Comparison of ENCODE assay signal across 30 cellular contexts in the genomic region with DNA sequence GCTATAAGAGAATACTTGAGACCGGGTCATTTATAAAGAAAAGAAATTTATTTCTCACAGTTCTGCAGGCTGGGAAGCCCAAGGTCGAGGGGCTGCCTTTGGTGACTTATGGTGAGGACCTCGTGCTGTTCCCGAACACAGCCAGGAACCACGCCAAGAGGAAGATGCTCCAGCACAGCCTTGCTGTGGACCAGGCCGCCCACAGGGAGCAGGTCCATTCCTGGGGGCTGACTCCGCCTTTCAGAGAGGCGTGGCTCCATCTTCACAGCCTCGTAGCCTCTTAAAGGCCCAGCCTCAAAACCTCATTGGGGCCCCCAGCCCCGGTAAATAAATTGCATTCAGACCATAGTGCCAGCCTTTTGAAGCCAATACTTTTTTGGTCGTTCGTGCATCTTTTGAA.
DNase-seq lines count a peak whose midpoint lies in the region; ATAC-seq, FAIRE-seq and TF ChIP-seq lines count a peak whose summit lies in the region.
"Had no signal": no experiment of that assay in that cellular context is flagged by ENCODE, and none has a peak within 500 bp of the region (broad histone marks: within the 10 kb centered on the region; RNA-seq: fewer than 3 reads in every experiment).

No MANE protein-coding gene starts in this region.

- H3K9me2 ChIP-seq in HCT116 (ENCODE audit: insufficient read depth) = no peaks in the 10 kb centered on the region

- TF ChIP-seq RAD21 in A549 (conservative IDR thresholded peaks at IDR 0.05 in 1 of 2, IDR thresholded peaks at IDR 0.05 in 1 of 2) (no peak), HCT116 (IDR thresholded peaks at IDR 0.05; ENCODE audit: low read depth) (no peak)

- H2AFZ ChIP-seq in HCT116 (ENCODE audit: low read depth, low read length, poor library complexity, severe bottlenecking) = no peak overlapping the region

- H3K4me3 ChIP-seq in A549 (no peak overlapping the region), HCT116 (replicated peaks in 1 of 2; ENCODE audit: low read depth in 1 of 2, low read length in 2 of 2) (no peak overlapping the region)
- H3K4me3 ChIP-seq: BLaER1 treated with 17β-estradiol and CSF1 and Interleukin-3, amounts not matched to agents 10 nM and 100 nM had no signal

- no peak overlapping the region for H3K9ac ChIP-seq in HCT116 (ENCODE audit: low read length)
- H3K9ac ChIP-seq: BLaER1 treated with 17β-estradiol and CSF1 and Interleukin-3, amounts not matched to agents 10 nM and 100 nM had no signal

- H3K27ac ChIP-seq in A549 (no peak overlapping the region), HCT116 (ENCODE audit: low read depth, low read length) (no peak overlapping the region)
- H3K27ac ChIP-seq: BLaER1 treated with 17β-estradiol and CSF1 and Interleukin-3, amounts not matched to agents 10 nM and 100 nM; HL-60 had no signal

- intact Hi-C loops in HCT116 (cut with micrococcal nuclease) = no loop called here

- no peaks in the 10 kb centered on the region for H3K4me1 ChIP-seq in A549
- no peaks in the 10 kb centered on the region for H3K4me1 ChIP-seq in HCT116 (ENCODE audit: control insufficient read depth in 1 of 2, insufficient read depth in 2 of 2, low read length in 2 of 2)

- WGBS in A549 (ENCODE audit: missing lambda C conversion rate) = 71% methylated on average over 12 of the region's 12 CpGs

- peaks cover 11 to 24% of the 10 kb centered on the region in 2 experiments for H3K36me3 ChIP-seq in HCT116 (ENCODE audit: control insufficient read depth in 1 of 2, insufficient read depth in 2 of 2, low read length in 2 of 2)

- peak overlapping the region; percentile 19 for H3K27ac Mint-ChIP-seq in activated T-helper 17 cell treated with anti-CD3 and anti-CD28 coated beads, Interleukin-2, amount 50 U/mL, for 72 hours
- H3K27ac Mint-ChIP-seq in activated T-cell treated with anti-CD3 and anti-CD28 coated beads, Interleukin-2, amount 50 U/mL, for 24 hours = no peak overlapping the region
- H3K27ac Mint-ChIP-seq: activated naive CD8-positive, alpha-beta T cell treated with anti-CD3 and anti-CD28 coated beads, Interleukin-2, amount 50 U/mL, for 24 hours; type B pancreatic cell had no signal

- H4K20me1 ChIP-seq in HCT116 (ENCODE audit: insufficient read depth) = no peaks in the 10 kb centered on the region

- H3K79me2 ChIP-seq in HCT116 (ENCODE audit: insufficient read depth, low read length) = no peaks in the 10 kb centered on the region

- H3K4me2 ChIP-seq in A549 = no peak overlapping the region
- H3K4me2 ChIP-seq in HCT116 (ENCODE audit: low read length) = no peak overlapping the region
- H3K4me2 ChIP-seq: BLaER1 treated with 17β-estradiol and CSF1 and Interleukin-3, amounts not matched to agents 10 nM and 100 nM had no signal

- no peak for TF ChIP-seq EP300 in A549 (IDR thresholded peaks at IDR 0.05)

- no peak for TF ChIP-seq POLR2A in A549 (IDR thresholded peaks at IDR 0.05; ENCODE audit: low read length)
- no peak for TF ChIP-seq POLR2A in HCT116 (IDR thresholded peaks at IDR 0.05; ENCODE audit: borderline replicate concordance, extremely low read depth, insufficient read depth, insufficient read length)

- no peaks in the 10 kb centered on the region for H3K27me3 ChIP-seq in HCT116 (ENCODE audit: insufficient read depth, low read length)
- H3K27me3 ChIP-seq: BLaER1 treated with 17β-estradiol and CSF1 and Interleukin-3, amounts not matched to agents 10 nM and 100 nM had no signal

- no peaks in the 10 kb centered on the region for H3K9me3 Mint-ChIP-seq in activated T-helper 17 cell treated with anti-CD3 and anti-CD28 coated beads, Interleukin-2, amount 50 U/mL, for 72 hours
- H3K9me3 Mint-ChIP-seq in activated T-cell treated with anti-CD3 and anti-CD28 coated beads, Interleukin-2, amount 50 U/mL, for 24 hours = no peaks in the 10 kb centered on the region
- H3K9me3 Mint-ChIP-seq: activated naive CD8-positive, alpha-beta T cell treated with anti-CD3 and anti-CD28 coated beads, Interleukin-2, amount 50 U/mL, for 24 hours; HFFc6; natural killer cell treated with Interleukin-12 subunit alpha and Interleukin-12 subunit beta and Interleukin-15 and Interleukin-18, amount 100 ng/mL, for 72 hours; type B pancreatic cell had no signal

- CTCF ChIA-PET in A549 (lab: Yijun Ruan, JAX) (no interaction called here), HCT116 (lab: Charles Lee) (no interaction called here)

- no TSS peak for BruUV-seq in HCT116 (replicated peaks; lab: Mats Ljungman, UMichigan)

- ATAC-seq in A549 (peak in 1 of 2 experiments; percentile 75; a peak in 3 of 6 replicates), HCT116 (peak; percentile 78)
- ATAC-seq in activated T-helper 17 cell treated with anti-CD3 and anti-CD28 coated beads, Interleukin-2, amount 50 U/mL, for 72 hours (replicated peaks) = no peak
- ATAC-seq: activated CD4-positive, alpha-beta T cell treated with anti-CD3 and anti-CD28 coated beads for 36 hours; activated naive CD8-positive, alpha-beta T cell treated with anti-CD3 and anti-CD28 coated beads, Interleukin-2, amount 50 U/mL, for 24 hours; left ventricle myocardium superior; natural killer cell treated with Interleukin-12 subunit alpha and Interleukin-12 subunit beta and Interleukin-15 and Interleukin-18, amount 100 ng/mL, for 72 hours had no signal

- no peaks in the 10 kb centered on the region for H3K27me3 Mint-ChIP-seq in activated T-helper 17 cell treated with anti-CD3 and anti-CD28 coated beads, Interleukin-2, amount 50 U/mL, for 72 hours
- no peaks in the 10 kb centered on the region for H3K27me3 Mint-ChIP-seq in activated T-cell treated with anti-CD3 and anti-CD28 coated beads, Interleukin-2, amount 50 U/mL, for 24 hours
- H3K27me3 Mint-ChIP-seq: activated CD4-positive, alpha-beta T cell treated with anti-CD3 and anti-CD28 coated beads for 36 hours; activated naive CD8-positive, alpha-beta T cell treated with anti-CD3 and anti-CD28 coated beads, Interleukin-2, amount 50 U/mL, for 24 hours; natural killer cell treated with Interleukin-12 subunit alpha and Interleukin-12 subunit beta and Interleukin-15 and Interleukin-18, amount 100 ng/mL, for 72 hours; type B pancreatic cell had no signal

- peaks cover 13% of the 10 kb centered on the region for H3K4me1 Mint-ChIP-seq in activated T-helper 17 cell treated with anti-CD3 and anti-CD28 coated beads, Interleukin-2, amount 50 U/mL, for 72 hours
- H3K4me1 Mint-ChIP-seq in activated T-cell treated with anti-CD3 and anti-CD28 coated beads, Interleukin-2, amount 50 U/mL, for 24 hours (ENCODE audit: low read depth) = peaks cover 4% of the 10 kb centered on the region
- H3K4me1 Mint-ChIP-seq: activated CD4-positive, alpha-beta T cell treated with anti-CD3 and anti-CD28 coated beads for 36 hours had no signal

- in situ Hi-C loops in KBM-7 (cut with MboI; ENCODE audit: low pct_unique_long_range_greater_than_20kb, low sequenced_read_pairs) = no loop called here

- POLR2A ChIA-PET in A549 (lab: Yijun Ruan, JAX) = no interaction called here
- POLR2A ChIA-PET in HCT116 (lab: Charles Lee) = no interaction called here

- TF ChIP-seq CTCF in A549 (IDR thresholded peaks at IDR 0.05) (no peak), HCT116 (IDR thresholded peaks at IDR 0.05 in 2 of 3, conservative IDR thresholded peaks at IDR 0.05 in 1 of 3; ENCODE audit: borderline replicate concordance in 1 of 3, insufficient read depth in 1 of 3, low read depth in 2 of 3, low read length in 2 of 3) (no peak)

- no peak overlapping the region for H3K4me3 Mint-ChIP-seq in activated T-helper 17 cell treated with anti-CD3 and anti-CD28 coated beads, Interleukin-2, amount 50 U/mL, for 72 hours
- H3K4me3 Mint-ChIP-seq in activated T-cell treated with anti-CD3 and anti-CD28 coated beads, Interleukin-2, amount 50 U/mL, for 24 hours = no peak overlapping the region
- H3K4me3 Mint-ChIP-seq: activated CD4-positive, alpha-beta T cell treated with anti-CD3 and anti-CD28 coated beads for 36 hours; activated naive CD8-positive, alpha-beta T cell treated with anti-CD3 and anti-CD28 coated beads, Interleukin-2, amount 50 U/mL, for 24 hours; HFFc6; natural killer cell treated with Interleukin-12 subunit alpha and Interleukin-12 subunit beta and Interleukin-15 and Interleukin-18, amount 100 ng/mL, for 72 hours; type B pancreatic cell had no signal

- RAD21 ChIA-PET in HCT116 (lab: Charles Lee; ENCODE audit: low non-redundant PET in 1 of 2, low total read pairs in 2 of 2, uncharacterized antibody in 2 of 2, unreplicated experiment in 2 of 2) = no interaction called here

- FAIRE-seq in A549 (lab: Jason Lieb, UNC) = no peak
- FAIRE-seq: endothelial cell of umbilical vein, GM18507, islet of Langerhans, RCC 7860 had no signal

- H3K9me3 ChIP-seq in A549 (no peaks in the 10 kb centered on the region), HCT116 (ENCODE audit: control insufficient read depth in 1 of 2, insufficient read depth in 1 of 2, low read depth in 1 of 2, low read length in 2 of 2) (no peaks in the 10 kb centered on the region)

- H3K36me3 Mint-ChIP-seq in activated T-helper 17 cell treated with anti-CD3 and anti-CD28 coated beads, Interleukin-2, amount 50 U/mL, for 72 hours (ENCODE audit: low read depth) = peaks cover 27% of the 10 kb centered on the region
- H3K36me3 Mint-ChIP-seq in activated T-cell treated with anti-CD3 and anti-CD28 coated beads, Interleukin-2, amount 50 U/mL, for 24 hours (ENCODE audit: low read depth) = peaks cover 9% of the 10 kb centered on the region

- peak; percentile 18 to 26 for DNase-seq in A549 (ENCODE audit: low read depth in 1 of 2, low spot score in 1 of 2)
- no peak for DNase-seq in HCT116 (ENCODE audit: low read depth, low spot score)
- DNase-seq in myocyte (ENCODE audit: low read depth) = peak; percentile 19
- no peak for DNase-seq in NCI-H1105 treated with DMSO at 0.1 percent for 48 hours (lab: John Stamatoyannopoulos, UW)
- DNase-seq in KBM-7 = no peak
- DNase-seq in activated T-cell treated with anti-CD3 and anti-CD28 coated beads, Interleukin-2, amount 50 U/mL, for 24 hours = no peak
- DNase-seq in central memory CD4-positive, alpha-beta T cell = no peak
- DNase-seq: activated CD4-positive, alpha-beta T cell treated with anti-CD3 and anti-CD28 coated beads for 36 hours; activated gamma-delta T cell treated with Interleukin-2 at 50 U/mL for 16 hours; activated naive CD8-positive, alpha-beta T cell treated with anti-CD3 and anti-CD28 coated beads, Interleukin-2, amount 50 U/mL, for 24 hours; activated T-cell treated with anti-CD3 and anti-CD28 coated beads for 4 hours; DMS79; HFFc6; hippocampal formation; left ventricle myocardium superior; midbrain; NCI-H187 treated with DMSO at 0.1 percent for 48 hours; NCI-H2171 treated with DMSO at 0.1 percent for 48 hours; NCI-H69; stimulated activated CD4-positive, alpha-beta T cell treated with anti-CD3 and anti-CD28 coated beads, Interleukin-2, amount 100 ng/mL, for 48 hours; T-helper 2 cell had no signal

TF ChIP-seq in A549, 52 proteins besides CTCF, POLR2A, EP300 and RAD21 (continues in another document):
- no peak for TF ChIP-seq MAX (IDR thresholded peaks at IDR 0.05)

TF ChIP-seq in HCT116, 20 proteins besides CTCF, POLR2A, EP300 and RAD21 (continues in another document):
- TF ChIP-seq POLR2AphosphoS5 (IDR thresholded peaks at IDR 0.05; ENCODE audit: low read depth, low read length) = no peak
- no peak for TF ChIP-seq YY1 (IDR thresholded peaks at IDR 0.05; ENCODE audit: extremely low read depth, insufficient replicate concordance, low read depth, low read length)
- TF ChIP-seq SIN3A (IDR thresholded peaks at IDR 0.05; ENCODE audit: low read depth) = no peak
- TF ChIP-seq EZH2phosphoT487 (IDR thresholded peaks at IDR 0.05; ENCODE audit: borderline replicate concordance) = no peak
- TF ChIP-seq SP1 (IDR thresholded peaks at IDR 0.05; ENCODE audit: low read depth) = no peak

Comparison
In these comparisons a context has a peak if more than half of its experiments do, and no peak if none do; other contexts are left out.
1. DNase-seq: peak in A549 (2 of 2) and myocyte (single experiment); none in HCT116 (single experiment), NCI-H1105 treated with DMSO at 0.1 percent for 48 hours (single experiment), KBM-7 (single experiment), activated T-cell treated with anti-CD3 and anti-CD28 coated beads, Interleukin-2, amount 50 U/mL, for 24 hours (single experiment) and central memory CD4-positive, alpha-beta T cell (single experiment).